In genomic region chr4:82555279-82555678, GRCh38 we compare ENCODE assay signal across 1 cellular context.
TF ChIP-seq lines count a peak whose summit lies in the region.

No MANE protein-coding gene starts in this region.

TF ChIP-seq in GM23338, 12 proteins besides CTCF, POLR2A, EP300 and RAD21:
- no peak for TF ChIP-seq ZNF462 (CRISPR knock-in tag; IDR thresholded peaks at IDR 0.05)
- TF ChIP-seq ZNF331 (CRISPR knock-in tag; IDR thresholded peaks at IDR 0.05; ENCODE audit: low read depth) = no peak
- TF ChIP-seq ZNF114 (CRISPR knock-in tag; IDR thresholded peaks at IDR 0.05) = no peak
- TF ChIP-seq POLR2AphosphoS5 (IDR thresholded peaks at IDR 0.05; ENCODE audit: low read depth) = no peak
- TF ChIP-seq EZH2 (IDR thresholded peaks at IDR 0.05; ENCODE audit: low read depth, unreplicated experiment) = no peak
- no peak for TF ChIP-seq ETS1 (IDR thresholded peaks at IDR 0.05)
- TF ChIP-seq CREB1 (CRISPR knock-in tag; IDR thresholded peaks at IDR 0.05; ENCODE audit: low read depth) = no peak
